8 cellular contexts compared by ENCODE assay signal in genomic region chr17:42049834-42050359, GRCh38. TPM values are rescaled to one million over a fixed set of nuclear protein-coding genes. Genes with fewer than 3 reads are reported as not detected.
DNase-seq lines count a peak whose midpoint lies in the region; ATAC-seq and TF ChIP-seq lines count a peak whose summit lies in the region.

No MANE protein-coding gene starts in this region.

- H3K4me1 ChIP-seq in SJSA1 (replicated peaks) (peaks cover 5% of the 10 kb centered on the region), psoas muscle (peaks cover 4% of the 10 kb centered on the region)

- no peaks in the 10 kb centered on the region for H3K36me3 ChIP-seq in SJSA1
- H3K36me3 ChIP-seq in psoas muscle (ENCODE audit: insufficient read depth in 1 of 2, low read depth in 1 of 2): no peaks in the 10 kb centered on the region

- H3K27me3 ChIP-seq in SJSA1 (replicated peaks) (0 out of 2 replicates have a peak, but pooled peaks cover 4% of the 10 kb centered on the region), psoas muscle (ENCODE audit: insufficient read depth in 3 of 3, low read length in 2 of 3) (peaks cover 0 to 2% (median 0%) of the 10 kb centered on the region in 3 donors)

- intact Hi-C loops in psoas muscle (cut with DNase I): no loop called here

- DNase-seq in GM12864 (ENCODE audit: low read depth) (no peak), SJSA1 (ENCODE audit: low read depth in 1 of 2, low spot score in 2 of 2) (peak in 1 of 2 experiments; percentile 25), foreskin fibroblast (no peak), psoas muscle (no peak), SHP77 treated with DMSO at 0.1 percent for 48 hours (lab: John Stamatoyannopoulos, UW) (no peak)

- H3K27ac ChIP-seq in SJSA1 (no peak overlapping the region; the same call in 1 of the 2 replicates), psoas muscle (peak overlapping the region; percentile 53)

- 0 to 3% (median 1%) methylated on average over 4 to 5 of the region's 5 CpGs for WGBS in psoas muscle, 3 donors

- H3K4me3 ChIP-seq in GM12864 (ENCODE audit: low read depth, low read length) (peak overlapping the region; percentile 34), SJSA1 (peak overlapping the region; percentile 46), foreskin fibroblast (ENCODE audit: low read depth in 1 of 2, low read length in 2 of 2) (peak overlapping the region; percentile 39 to 54), psoas muscle (peak overlapping the region; percentile 85)

- ATAC-seq in psoas muscle (peak; percentile 18 to 57 (median 32)), HG03135 (IDR thresholded peaks at IDR 0.05; ENCODE audit: unreplicated experiment) (no peak), GM19023 (IDR thresholded peaks at IDR 0.05; ENCODE audit: unreplicated experiment) (no peak), HG03159 (IDR thresholded peaks at IDR 0.05; ENCODE audit: unreplicated experiment) (no peak)

- H3K9me3 ChIP-seq in SJSA1 (replicated peaks): no peaks in the 10 kb centered on the region
- no peaks in the 10 kb centered on the region for H3K9me3 ChIP-seq in psoas muscle

- TF ChIP-seq CTCF in GM12864 (IDR thresholded peaks at IDR 0.05; ENCODE audit: low read depth, low read length, missing control alignments) (no peak), foreskin fibroblast (IDR thresholded peaks at IDR 0.05; ENCODE audit: low read depth, low read length) (no peak), psoas muscle (IDR thresholded peaks at IDR 0.05) (no peak)

RNA-seq across cellular contexts. Expression of gene C17orf113, which starts 0.5 kb away (rescaled TPM):
- 0.18 and 1.2 TPM in 2 replicates for total RNA-seq in SJSA1 (2014; rRNA removed; shearing (Covaris generic))
- 1 to 10 TPM in 2 of 4 donors, under 1 TPM in 2; 0.56 to 1.2 (median 0.82) TPM for total RNA-seq in psoas muscle
- under 1 TPM; 0.08 to 0.22 (median 0.12) TPM for polyA plus RNA-seq in psoas muscle

RNA-seq across cellular contexts. Expression of gene NKIRAS2, which starts 30.0 kb away (rescaled TPM):
- total RNA-seq in SJSA1 (2014; rRNA removed; shearing (Covaris generic)): 50.2 and 63.1 TPM in 2 replicates
- 10 to 100 TPM; 35.0 to 46.8 (median 39.4) TPM for total RNA-seq in psoas muscle
- polyA plus RNA-seq in psoas muscle: 10 to 100 TPM; 41.5 to 81.1 (median 43.1) TPM

RNA-seq across cellular contexts. Expression of gene DNAJC7, which starts 32.7 kb away (rescaled TPM):
- total RNA-seq in SJSA1 (2014; rRNA removed; shearing (Covaris generic)): 80.6 and 97.7 TPM in 2 replicates
- 100 to 1,000 TPM in 1 of 4 donors, 10 to 100 TPM in 3; 66.3 to 102 (median 76.9) TPM for total RNA-seq in psoas muscle
- polyA plus RNA-seq in psoas muscle: 100 to 1,000 TPM in 1 of 3 donors, 10 to 100 TPM in 2; 85.4 to 142 (median 93.3) TPM

RNA-seq across cellular contexts. Expression of gene ZNF385C, which starts 48.4 kb away (rescaled TPM):
- not detected in 2 replicates for total RNA-seq in SJSA1 (2014; rRNA removed; shearing (Covaris generic))
- 1 to 10 TPM in 3 of 4 donors, under 1 TPM in 1; 0.50 to 9.2 (median 1.1) TPM for total RNA-seq in psoas muscle
- under 1 TPM; 0.22 to 0.36 (median 0.32) TPM for polyA plus RNA-seq in psoas muscle

Comparison
In these comparisons a context has a peak if more than half of its experiments do, and no peak if none do; other contexts are left out.
1. H3K4me3 ChIP-seq: peak in every context shown above with its lines; median percentile 85 in psoas muscle; 46 in foreskin fibroblast; 46 in SJSA1; 34 in GM12864.
2. ATAC-seq: peak in psoas muscle (4 of 4); none in HG03135 (single experiment), GM19023 (single experiment) and HG03159 (single experiment).